In the genomic region with DNA sequence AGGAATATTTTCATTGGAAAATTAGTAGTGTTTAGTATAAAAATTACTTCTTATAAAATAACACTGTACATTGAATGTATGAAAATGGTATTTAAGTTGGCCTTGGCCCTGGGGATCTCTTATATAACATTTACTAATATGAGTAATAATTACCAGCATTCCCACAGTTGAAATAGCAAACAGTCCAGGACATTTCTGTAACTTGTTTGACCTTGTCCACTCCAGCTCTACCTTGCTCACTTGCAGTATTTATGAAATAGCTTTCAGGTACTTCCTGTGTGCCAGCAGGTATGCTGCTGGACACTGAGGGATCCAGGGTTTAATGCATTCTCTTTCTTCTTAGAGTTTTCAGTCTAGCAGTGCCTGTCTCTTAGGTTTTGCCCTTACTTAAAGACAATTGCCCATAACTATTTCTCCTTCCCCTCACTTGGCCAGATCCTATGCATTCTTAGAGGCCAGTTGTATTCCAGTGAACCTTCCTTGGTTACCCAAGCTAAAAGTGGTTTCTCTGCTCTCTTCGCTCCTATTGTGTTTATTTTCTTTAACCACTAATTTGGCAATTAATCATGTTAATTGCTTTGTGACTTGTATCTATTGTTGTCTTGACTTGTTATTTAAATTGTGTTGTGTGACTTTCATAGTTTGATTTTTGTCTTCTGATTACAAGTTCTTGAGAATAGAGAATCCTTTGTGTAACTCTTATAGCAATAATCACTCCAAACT, we compare ENCODE assay signal across 1 cellular context.
A peak's percentile ranks its signal among the peaks of the same experiment; 100 is the strongest.
TF ChIP-seq lines count a peak whose summit lies in the region.

No MANE protein-coding gene starts in this region.

TF ChIP-seq in HepG2, 621 proteins besides CTCF, POLR2A, EP300 and RAD21 (continued from another document and continues in another):
- TF ChIP-seq, protein P1, sequence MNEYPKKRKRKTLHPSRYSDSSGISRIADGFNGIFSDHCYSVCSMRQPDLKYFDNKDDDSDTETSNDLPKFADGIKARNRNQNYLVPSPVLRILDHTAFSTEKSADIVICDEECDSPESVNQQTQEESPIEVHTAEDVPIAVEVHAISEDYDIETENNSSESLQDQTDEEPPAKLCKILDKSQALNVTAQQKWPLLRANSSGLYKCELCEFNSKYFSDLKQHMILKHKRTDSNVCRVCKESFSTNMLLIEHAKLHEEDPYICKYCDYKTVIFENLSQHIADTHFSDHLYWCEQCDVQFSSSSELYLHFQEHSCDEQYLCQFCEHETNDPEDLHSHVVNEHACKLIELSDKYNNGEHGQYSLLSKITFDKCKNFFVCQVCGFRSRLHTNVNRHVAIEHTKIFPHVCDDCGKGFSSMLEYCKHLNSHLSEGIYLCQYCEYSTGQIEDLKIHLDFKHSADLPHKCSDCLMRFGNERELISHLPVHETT (CRISPR knock-in tag; conservative IDR thresholded peaks at IDR 0.05) = peak; percentile 38; the same call in 1 of the 2 replicates
- TF ChIP-seq, protein P2, sequence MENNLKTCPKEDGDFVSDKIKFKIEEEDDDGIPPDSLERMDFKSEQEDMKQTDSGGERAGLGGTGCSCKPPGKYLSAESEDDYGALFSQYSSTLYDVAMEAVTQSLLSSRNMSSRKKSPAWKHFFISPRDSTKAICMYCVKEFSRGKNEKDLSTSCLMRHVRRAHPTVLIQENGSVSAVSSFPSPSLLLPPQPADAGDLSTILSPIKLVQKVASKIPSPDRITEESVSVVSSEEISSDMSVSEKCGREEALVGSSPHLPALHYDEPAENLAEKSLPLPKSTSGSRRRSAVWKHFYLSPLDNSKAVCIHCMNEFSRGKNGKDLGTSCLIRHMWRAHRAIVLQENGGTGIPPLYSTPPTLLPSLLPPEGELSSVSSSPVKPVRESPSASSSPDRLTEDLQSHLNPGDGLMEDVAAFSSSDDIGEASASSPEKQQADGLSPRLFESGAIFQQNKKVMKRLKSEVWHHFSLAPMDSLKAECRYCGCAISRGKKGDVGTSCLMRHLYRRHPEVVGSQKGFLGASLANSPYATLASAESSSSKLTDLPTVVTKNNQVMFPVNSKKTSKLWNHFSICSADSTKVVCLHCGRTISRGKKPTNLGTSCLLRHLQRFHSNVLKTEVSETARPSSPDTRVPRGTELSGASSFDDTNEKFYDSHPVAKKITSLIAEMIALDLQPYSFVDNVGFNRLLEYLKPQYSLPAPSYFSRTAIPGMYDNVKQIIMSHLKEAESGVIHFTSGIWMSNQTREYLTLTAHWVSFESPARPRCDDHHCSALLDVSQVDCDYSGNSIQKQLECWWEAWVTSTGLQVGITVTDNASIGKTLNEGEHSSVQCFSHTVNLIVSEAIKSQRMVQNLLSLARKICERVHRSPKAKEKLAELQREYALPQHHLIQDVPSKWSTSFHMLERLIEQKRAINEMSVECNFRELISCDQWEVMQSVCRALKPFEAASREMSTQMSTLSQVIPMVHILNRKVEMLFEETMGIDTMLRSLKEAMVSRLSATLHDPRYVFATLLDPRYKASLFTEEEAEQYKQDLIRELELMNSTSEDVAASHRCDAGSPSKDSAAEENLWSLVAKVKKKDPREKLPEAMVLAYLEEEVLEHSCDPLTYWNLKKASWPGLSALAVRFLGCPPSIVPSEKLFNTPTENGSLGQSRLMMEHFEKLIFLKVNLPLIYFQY (CRISPR knock-in tag; IDR thresholded peaks at IDR 0.05; ENCODE audit: borderline replicate concordance) = no peak
- TF ChIP-seq POLR2AphosphoS5 (IDR thresholded peaks at IDR 0.05; ENCODE audit: low read depth, low read length) (no peak), REPIN1 (CRISPR knock-in tag; IDR thresholded peaks at IDR 0.05; ENCODE audit: borderline replicate concordance, low read depth) (no peak), IKZF4 (CRISPR knock-in tag; IDR thresholded peaks at IDR 0.05; ENCODE audit: borderline replicate concordance, low read depth, not compliant biosample characterization) (no peak), KAT8 (CRISPR knock-in tag; IDR thresholded peaks at IDR 0.05) (peak; percentile 56; the same call in 1 of the 2 replicates), HNF1B (CRISPR knock-in tag; IDR thresholded peaks at IDR 0.05) (peak; percentile 76), IRF2 (CRISPR knock-in tag; IDR thresholded peaks at IDR 0.05) (peak; percentile 51; the same call in 1 of the 2 replicates), XBP1 (CRISPR knock-in tag; IDR thresholded peaks at IDR 0.05) (no peak), ZNF746 (CRISPR knock-in tag; IDR thresholded peaks at IDR 0.05) (no peak), ZEB1 (IDR thresholded peaks at IDR 0.05; ENCODE audit: insufficient replicate concordance, low read depth) (peak; percentile 97), ZNF17 (CRISPR knock-in tag; IDR thresholded peaks at IDR 0.05) (no peak), TEAD3 (CRISPR knock-in tag; optimal IDR thresholded peaks at IDR 0.05; ENCODE audit: borderline replicate concordance) (peak; percentile 88), FOXO1 (CRISPR knock-in tag; IDR thresholded peaks at IDR 0.05) (peak; percentile 38; the same call in 1 of the 2 replicates), ZNF878 (CRISPR knock-in tag; IDR thresholded peaks at IDR 0.05) (0 out of 2 replicates have a peak, but pooled peaks have one; percentile 16), ZFP36 (IDR thresholded peaks at IDR 0.05; ENCODE audit: borderline replicate concordance, low read depth, low read length, partially characterized antibody) (no peak), USF2 (IDR thresholded peaks at IDR 0.05; ENCODE audit: low read depth, low read length) (no peak), USF2 (CRISPR knock-in tag; IDR thresholded peaks at IDR 0.05; ENCODE audit: borderline replicate concordance) (no peak), ZNF276 (CRISPR knock-in tag; IDR thresholded peaks at IDR 0.05; ENCODE audit: low read depth) (no peak), CREB1 (IDR thresholded peaks at IDR 0.05) (no peak), CREB1 (CRISPR knock-in tag; IDR thresholded peaks at IDR 0.05) (peak; percentile 64; the same call in 1 of the 2 replicates), SALL1 (CRISPR knock-in tag; IDR thresholded peaks at IDR 0.05) (peak; percentile 94; the same call in 1 of the 2 replicates), MED13 (CRISPR knock-in tag; IDR thresholded peaks at IDR 0.05) (no peak), SUZ12 (IDR thresholded peaks at IDR 0.05; ENCODE audit: low read depth, low read length) (no peak), STAT5B (CRISPR knock-in tag; IDR thresholded peaks at IDR 0.05) (no peak), MED1 (CRISPR knock-in tag; IDR thresholded peaks at IDR 0.05) (peak; percentile 95), TBX3 (IDR thresholded peaks at IDR 0.05; ENCODE audit: borderline replicate concordance) (no peak), ELF3 (CRISPR knock-in tag; IDR thresholded peaks at IDR 0.05) (peak; percentile 83), ZNF253 (CRISPR knock-in tag; IDR thresholded peaks at IDR 0.05; ENCODE audit: borderline replicate concordance) (no peak), ZBTB25 (CRISPR knock-in tag; IDR thresholded peaks at IDR 0.05) (0 out of 2 replicates have a peak, but pooled peaks have one; percentile 33), NFKBIZ (CRISPR knock-in tag; IDR thresholded peaks at IDR 0.05) (0 out of 2 replicates have a peak, but pooled peaks have one; percentile 61)
- TF ChIP-seq, protein P3, sequence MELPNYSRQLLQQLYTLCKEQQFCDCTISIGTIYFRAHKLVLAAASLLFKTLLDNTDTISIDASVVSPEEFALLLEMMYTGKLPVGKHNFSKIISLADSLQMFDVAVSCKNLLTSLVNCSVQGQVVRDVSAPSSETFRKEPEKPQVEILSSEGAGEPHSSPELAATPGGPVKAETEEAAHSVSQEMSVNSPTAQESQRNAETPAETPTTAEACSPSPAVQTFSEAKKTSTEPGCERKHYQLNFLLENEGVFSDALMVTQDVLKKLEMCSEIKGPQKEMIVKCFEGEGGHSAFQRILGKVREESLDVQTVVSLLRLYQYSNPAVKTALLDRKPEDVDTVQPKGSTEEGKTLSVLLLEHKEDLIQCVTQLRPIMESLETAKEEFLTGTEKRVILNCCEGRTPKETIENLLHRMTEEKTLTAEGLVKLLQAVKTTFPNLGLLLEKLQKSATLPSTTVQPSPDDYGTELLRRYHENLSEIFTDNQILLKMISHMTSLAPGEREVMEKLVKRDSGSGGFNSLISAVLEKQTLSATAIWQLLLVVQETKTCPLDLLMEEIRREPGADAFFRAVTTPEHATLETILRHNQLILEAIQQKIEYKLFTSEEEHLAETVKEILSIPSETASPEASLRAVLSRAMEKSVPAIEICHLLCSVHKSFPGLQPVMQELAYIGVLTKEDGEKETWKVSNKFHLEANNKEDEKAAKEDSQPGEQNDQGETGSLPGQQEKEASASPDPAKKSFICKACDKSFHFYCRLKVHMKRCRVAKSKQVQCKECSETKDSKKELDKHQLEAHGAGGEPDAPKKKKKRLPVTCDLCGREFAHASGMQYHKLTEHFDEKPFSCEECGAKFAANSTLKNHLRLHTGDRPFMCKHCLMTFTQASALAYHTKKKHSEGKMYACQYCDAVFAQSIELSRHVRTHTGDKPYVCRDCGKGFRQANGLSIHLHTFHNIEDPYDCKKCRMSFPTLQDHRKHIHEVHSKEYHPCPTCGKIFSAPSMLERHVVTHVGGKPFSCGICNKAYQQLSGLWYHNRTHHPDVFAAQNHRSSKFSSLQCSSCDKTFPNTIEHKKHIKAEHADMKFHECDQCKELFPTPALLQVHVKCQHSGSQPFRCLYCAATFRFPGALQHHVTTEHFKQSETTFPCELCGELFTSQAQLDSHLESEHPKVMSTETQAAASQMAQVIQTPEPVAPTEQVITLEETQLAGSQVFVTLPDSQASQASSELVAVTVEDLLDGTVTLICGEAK (IDR thresholded peaks at IDR 0.05) = 0 out of 2 replicates have a peak, but pooled peaks have one; percentile 5
- TF ChIP-seq, protein P3 (CRISPR knock-in tag; IDR thresholded peaks at IDR 0.05) = no peak
